ENCODE assay signal across 34 cellular contexts in genomic region chr7:92910976-92911375, GRCh38.
"Had no signal": no experiment of that assay in that cellular context is flagged by ENCODE, and none has a peak within 500 bp of the region (broad histone marks: within the 10 kb centered on the region; RNA-seq: fewer than 3 reads in every experiment).

No MANE protein-coding gene starts in this region.

- DNase-seq: Karpas-422, Kasumi-1, MG63, MM.1S, MV-4-11, NCI-H1048, NCI-H1092, NCI-H1092 treated with DMSO at 0.1 percent for 48 hours, NCI-H1105, NCI-H1105 treated with DMSO at 0.1 percent for 48 hours, NCI-H1417, NCI-H1417 treated with DMSO at 0.1 percent for 48 hours, NCI-H1436, NCI-H1436 treated with DMSO at 0.1 percent for 48 hours, NCI-H146, NCI-H1694, NCI-H1694 treated with DMSO at 0.1 percent for 48 hours, NCI-H187, NCI-H187 treated with DMSO at 0.1 percent for 48 hours, NCI-H1930, NCI-H2029, NCI-H2029 treated with DMSO at 0.1 percent for 48 hours, NCI-H2081, NCI-H2081 treated with DMSO at 0.1 percent for 48 hours, NCI-H2107, NCI-H2171, NCI-H2171 treated with DMSO at 0.1 percent for 48 hours, NCI-H226, NCI-H345, NCI-H446, NCI-H446 treated with DMSO at 0.1 percent for 48 hours, NCI-H510A, NCI-H510A treated with DMSO at 0.1 percent for 48 hours had no signal

- H3K4me2 ChIP-seq: KMS-11 had no signal

- H3K27ac ChIP-seq: KMS-11 had no signal

- H3K9me3 ChIP-seq: MG63 had no signal

- H3K36me3 ChIP-seq: MG63 had no signal

- H3K27me3 ChIP-seq: MG63 had no signal

- H3K4me3 ChIP-seq: MG63 had no signal

- H3K9ac ChIP-seq: KMS-11 had no signal
